ENCODE assay signal across 8 cellular contexts in the genomic region with DNA sequence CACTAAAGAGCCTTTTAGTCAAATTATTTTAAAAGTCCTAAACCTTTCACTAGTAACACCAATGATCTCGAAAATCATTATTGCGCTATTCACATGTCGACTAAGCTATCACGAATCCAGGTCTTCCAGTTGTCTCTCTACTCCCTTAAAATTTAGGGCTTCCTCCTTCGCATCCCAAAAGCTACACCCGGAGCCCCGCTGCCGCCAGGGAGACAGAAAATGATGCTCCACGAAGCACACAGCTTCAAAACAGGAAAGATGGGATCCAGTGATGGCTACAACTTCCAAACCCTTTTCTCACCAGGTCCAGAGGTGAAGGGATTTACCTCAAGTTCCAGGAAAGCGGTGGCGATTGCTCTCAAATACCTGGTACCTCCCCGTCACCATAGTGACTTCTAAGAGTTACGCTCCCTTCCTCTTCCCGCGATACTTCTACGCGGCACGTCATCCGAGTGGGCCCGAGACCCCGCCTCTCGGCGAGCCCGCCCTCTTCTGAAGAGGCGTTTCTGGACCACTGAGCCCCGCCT. TPM values are rescaled to one million over a fixed set of nuclear protein-coding genes. Genes with fewer than 3 reads are reported as not detected.
DNase-seq lines count a peak whose midpoint lies in the region; ATAC-seq, FAIRE-seq and TF ChIP-seq lines count a peak whose summit lies in the region.

A gene (minus strand): TSS at position 406 of the 527 bp plus-strand sequence. CDS start 14,625 bp downstream, outside the sequence.

- peak within 1 kb of the TSS; percentile 97 for H2AFZ ChIP-seq in keratinocyte (ENCODE audit: control insufficient read depth, low read length)

- H3K36me3 ChIP-seq in keratinocyte (ENCODE audit: control insufficient read depth in 2 of 2, extremely low read depth in 1 of 2, insufficient read depth in 2 of 2, low read length in 2 of 2) = no peaks in the 10 kb centered on the region

- peak within 1 kb of the TSS; percentile 62 for H3K4me3 ChIP-seq in AG09309 (ENCODE audit: control insufficient read depth, low read depth, low read length)
- peak within 1 kb of the TSS; percentile 72 to 100 (median 92) for H3K4me3 ChIP-seq in keratinocyte (ENCODE audit: control insufficient read depth in 2 of 3, extremely low read depth in 1 of 3, insufficient read depth in 2 of 3, low read depth in 1 of 3, low read length in 3 of 3)

- peak; percentile 96 for ATAC-seq in GM19043 (IDR thresholded peaks at IDR 0.05; ENCODE audit: low read depth, unreplicated experiment)
- ATAC-seq in HG03432 (IDR thresholded peaks at IDR 0.05; ENCODE audit: unreplicated experiment) = peak; percentile 95

- TF ChIP-seq CTCF in AG09309 (IDR thresholded peaks at IDR 0.05; ENCODE audit: control insufficient read depth, insufficient read depth, low read depth, low read length, missing control alignments) (peak; percentile 3), keratinocyte (optimal IDR thresholded peaks at IDR 0.05 in 1 of 3, IDR thresholded peaks at IDR 0.05 in 1 of 3, conservative IDR thresholded peaks at IDR 0.05 in 1 of 3; ENCODE audit: extremely low read depth in 1 of 3, insufficient read depth in 2 of 3, low read length in 3 of 3) (no peak)

- DNase-seq in AG09309 (ENCODE audit: low read depth) (peak; percentile 83), NCI-H510A (lab: John Stamatoyannopoulos, UW) (peak; percentile 86), cerebellum (ENCODE audit: low spot score) (peak; percentile 95), keratinocyte (ENCODE audit: low read depth, low spot score) (peak; percentile 76)
- peak; percentile 95 for DNase-seq in activated CD4-positive, alpha-beta T cell treated with anti-CD3 and anti-CD28 coated beads for 1 hour
- DNase-seq in stimulated activated CD4-positive, alpha-beta T cell treated with anti-CD3 and anti-CD28 coated beads, Interleukin-15, amount 100 ng/mL, for 1 hour (ENCODE audit: low read depth in 1 of 2, low spot score in 1 of 2) = peak; percentile 87 to 92

- H4K20me1 ChIP-seq in keratinocyte (ENCODE audit: control insufficient read depth, extremely low read depth, insufficient read depth, low read length) = peaks cover 6% of the 10 kb centered on the region

- H3K4me2 ChIP-seq in keratinocyte (ENCODE audit: control insufficient read depth, extremely low read depth, insufficient read depth, low read depth, low read length) = peak within 1 kb of the TSS; percentile 81

- H3K27ac ChIP-seq in keratinocyte (ENCODE audit: control insufficient read depth, insufficient read depth, low read length) = peak within 1 kb of the TSS; percentile 96

- no peaks in the 10 kb centered on the region for H3K9me3 ChIP-seq in keratinocyte (ENCODE audit: control insufficient read depth, low read depth, low read length)

- H3K27me3 ChIP-seq in keratinocyte (ENCODE audit: control insufficient read depth, extremely low read depth, insufficient read depth, low read length) = no peaks in the 10 kb centered on the region

- peaks cover 23% of the 10 kb centered on the region for H3K4me1 ChIP-seq in keratinocyte (ENCODE audit: control insufficient read depth, extremely low read depth, insufficient read depth, low read length)

- FAIRE-seq in keratinocyte (lab: Jason Lieb, UNC) = peak; percentile 92

- peaks cover 64% of the 10 kb centered on the region for H3K79me2 ChIP-seq in keratinocyte (ENCODE audit: control insufficient read depth, insufficient read depth, low read length)

- H3K9me1 ChIP-seq in keratinocyte (ENCODE audit: control insufficient read depth, extremely low read depth, insufficient read depth, low read length) = no peaks in the 10 kb centered on the region

- peak within 1 kb of the TSS; percentile 97 for H3K9ac ChIP-seq in keratinocyte (ENCODE audit: control insufficient read depth, extremely low read depth, insufficient read depth, low read length)

- dilution Hi-C loops in keratinocyte (cut with MboI; ENCODE audit: extremely low pct_ligation_motif_present, low sequenced_read_pairs) = no loop called here

RNA-seq across cellular contexts. Expression of the gene that starts here (rescaled TPM):
- total RNA-seq in cerebellum = 55.4 TPM
- 11.2 to 23.6 TPM (median 12.3 TPM) in 3 replicates for polyA plus RNA-seq in keratinocyte
- 15.6 TPM for polyA plus RNA-seq in keratinocyte (2011; ENCODE audit: low read depth)
- 8.2 and 13.0 TPM in 2 replicates for polyA plus RNA-seq in keratinocyte (2011; cell fraction: cytosol; rRNA removed)
- polyA plus RNA-seq in keratinocyte (2011; cell fraction: nucleus; rRNA removed) = 18.8 and 32.7 TPM in 2 replicates
- 5.0 and 12.7 TPM in 2 replicates for polyA plus RNA-seq in keratinocyte (2012; ENCODE audit: low replicate concordance)
- polyA minus RNA-seq in keratinocyte = 2.8 to 15.2 TPM (median 5.4 TPM) in 3 replicates
- 20.9 TPM for polyA minus RNA-seq in keratinocyte (2011; cell fraction: cytosol; rRNA and poly(A)+ RNA removed)
- polyA minus RNA-seq in keratinocyte (2011; cell fraction: nucleus; rRNA and poly(A)+ RNA removed) = 9.4 and 23.5 TPM in 2 replicates

Comparison
In these comparisons a context has a peak if more than half of its experiments do, and no peak if none do; other contexts are left out.
1. Peak in every context shown above with its lines: DNase-seq, ATAC-seq, H3K4me3 ChIP-seq and H3K27ac ChIP-seq.